Comparison of ENCODE assay signal across 13 cellular contexts in the genomic region with DNA sequence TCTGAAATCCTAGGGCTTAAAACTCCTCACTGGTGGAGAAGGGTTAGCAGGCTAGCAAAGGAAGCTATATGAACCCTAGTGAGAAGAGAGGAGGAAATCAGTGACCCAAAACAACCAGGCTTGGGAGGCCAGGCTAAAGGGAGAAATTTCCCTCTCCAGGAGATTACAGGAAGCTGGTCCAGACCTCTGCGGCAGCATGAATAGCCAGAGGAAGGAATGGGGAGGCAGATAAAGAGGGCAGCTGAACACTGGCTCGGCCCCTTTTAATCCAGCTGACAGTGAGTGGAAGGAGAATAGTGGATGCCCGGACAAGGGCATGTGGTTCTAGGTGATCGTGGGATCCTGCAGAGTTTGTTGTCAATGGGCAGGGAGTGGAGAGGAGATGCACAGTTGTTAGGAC.
"Had no signal": no experiment of that assay in that cellular context is flagged by ENCODE, and none has a peak within 500 bp of the region (broad histone marks: within the 10 kb centered on the region; RNA-seq: fewer than 3 reads in every experiment).

No MANE protein-coding gene starts in this region.

- ATAC-seq: stimulated activated naive CD8-positive, alpha-beta T cell treated with anti-CD3 and anti-CD28 coated beads, Interleukin-15, amount 100 ng/mL, for 72 hours had no signal

- H3K36me3 ChIP-seq: adrenal gland, cardiac muscle cell, neutrophil, sigmoid colon had no signal

- H3K4me1 ChIP-seq: adrenal gland, sigmoid colon had no signal

- H3K4me3 ChIP-seq: adrenal gland, cardiac muscle cell, sigmoid colon, SK-N-MC had no signal

- H3K27ac ChIP-seq: adrenal gland, cardiac muscle cell, neutrophil, SK-N-MC had no signal

- H3K27ac Mint-ChIP-seq: activated naive CD4-positive, alpha-beta T cell treated with anti-CD3 and anti-CD28 coated beads, Interleukin-2, amount 50 U/mL, for 24 hours had no signal

- H3K9me3 ChIP-seq: adrenal gland, neutrophil had no signal

- H3K4me3 Mint-ChIP-seq: activated naive CD4-positive, alpha-beta T cell treated with anti-CD3 and anti-CD28 coated beads, Interleukin-2, amount 50 U/mL, for 24 hours; stimulated activated naive CD8-positive, alpha-beta T cell treated with anti-CD3 and anti-CD28 coated beads, Interleukin-15, amount 100 ng/mL, for 72 hours had no signal

- H3K27me3 Mint-ChIP-seq: activated naive CD4-positive, alpha-beta T cell treated with anti-CD3 and anti-CD28 coated beads, Interleukin-2, amount 50 U/mL, for 24 hours; stimulated activated naive CD8-positive, alpha-beta T cell treated with anti-CD3 and anti-CD28 coated beads, Interleukin-15, amount 100 ng/mL, for 72 hours had no signal

- DNase-seq: activated CD4-positive, alpha-beta T cell treated with anti-CD3 and anti-CD28 coated beads, Interleukin-2, amount 50 U/mL, for 48 hours; activated effector memory CD4-positive, alpha-beta T cell treated with anti-CD3 and anti-CD28 coated beads, Interleukin-2, amount 50 U/mL, for 16 hours; activated T-cell treated with anti-CD3 and anti-CD28 coated beads, Interleukin-2, amount 50 U/mL, for 1 hour; adrenal gland; effector CD4-positive, alpha-beta T cell; foreskin fibroblast; sigmoid colon; stimulated activated CD4-positive, alpha-beta T cell treated with anti-CD3 and anti-CD28 coated beads, Interleukin-1b, Interleukin-23, amount 100 ng/mL, for 48 hours; stimulated activated naive CD8-positive, alpha-beta T cell treated with anti-CD3 and anti-CD28 coated beads, Interleukin-15, amount 100 ng/mL, for 72 hours had no signal

- H3K27me3 ChIP-seq: adrenal gland, cardiac muscle cell, neutrophil, sigmoid colon had no signal

- H3K9me3 Mint-ChIP-seq: activated naive CD4-positive, alpha-beta T cell treated with anti-CD3 and anti-CD28 coated beads, Interleukin-2, amount 50 U/mL, for 24 hours had no signal
